Comparison of ENCODE assay signal across 14 cellular contexts in the genomic region with DNA sequence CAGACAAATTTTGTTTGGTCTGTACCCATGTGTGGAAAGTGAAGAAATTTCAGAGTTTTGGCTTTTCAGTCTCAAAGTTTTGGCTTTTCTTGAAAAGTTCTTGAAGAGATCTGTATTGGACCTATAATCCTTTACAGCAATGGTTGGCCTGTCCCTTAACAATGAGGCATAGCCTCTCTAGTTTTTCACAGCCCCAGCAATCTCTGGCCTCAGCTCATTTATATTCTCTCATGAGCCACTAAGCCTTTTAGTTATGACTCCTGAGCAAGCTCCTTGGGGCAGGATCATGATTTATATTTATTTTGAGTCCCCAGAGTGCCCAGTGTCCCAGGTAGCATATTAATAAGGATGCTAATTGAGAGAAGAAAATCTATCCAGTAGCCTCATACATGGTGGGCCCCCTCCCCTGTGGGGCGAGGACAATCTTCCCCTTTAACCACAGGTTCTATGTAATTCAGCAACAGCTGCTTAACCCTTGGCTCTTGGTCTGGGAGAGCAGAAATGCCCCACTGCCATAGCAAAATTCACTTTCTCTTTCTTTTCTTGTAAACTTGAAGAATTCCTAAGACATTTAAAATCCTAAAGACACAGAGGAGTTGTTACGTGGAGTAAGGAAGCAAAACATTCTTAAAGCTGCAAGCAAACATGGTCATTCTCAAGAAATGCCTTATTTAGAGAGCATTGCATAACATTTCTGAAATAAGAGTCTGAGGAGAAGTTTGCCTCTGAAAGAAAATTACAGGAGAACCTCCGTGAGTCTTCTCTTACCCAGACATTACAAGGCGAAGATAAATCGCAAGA. TPM values are rescaled to one million over a fixed set of nuclear protein-coding genes. Genes with fewer than 3 reads are reported as not detected.
DNase-seq lines count a peak whose midpoint lies in the region; ATAC-seq and TF ChIP-seq lines count a peak whose summit lies in the region.
"Had no signal": no experiment of that assay in that cellular context is flagged by ENCODE, and none has a peak within 500 bp of the region (broad histone marks: within the 10 kb centered on the region; RNA-seq: fewer than 3 reads in every experiment).

No MANE protein-coding gene starts in this region.

- TF ChIP-seq CTCF in ascending aorta (IDR thresholded peaks at IDR 0.05) (no peak), stomach (IDR thresholded peaks at IDR 0.05) (no peak)

- H3K27me3 ChIP-seq in ascending aorta: no peaks in the 10 kb centered on the region
- no peaks in the 10 kb centered on the region for H3K27me3 ChIP-seq in stomach

- H3K27ac ChIP-seq in ascending aorta (peak overlapping the region; percentile 82 to 87), stomach (peak overlapping the region in 3 of 5 donors; percentile 25 to 64 (median 62))

- no peaks in the 10 kb centered on the region for H3K9me3 ChIP-seq in ascending aorta
- no peaks in the 10 kb centered on the region for H3K9me3 ChIP-seq in stomach

- TF ChIP-seq POLR2A in stomach (IDR thresholded peaks at IDR 0.05): no peak

- H3K4me3 ChIP-seq in ascending aorta (peak overlapping the region in 1 of 2 donors; percentile 37), stomach (no peak overlapping the region)
- H3K4me3 ChIP-seq: lung had no signal

- intact Hi-C loops in ascending aorta (cut with DNase I): loop anchor here (2.0 to 10.0 kb wide), 3 partner anchors 147 to 1043 kb away; a partner anchor contains a TSS
- intact Hi-C loops in stomach (cut with DNase I; ENCODE audit: low total_unique reads): no loop called here

- TF ChIP-seq EP300 in stomach (IDR thresholded peaks at IDR 0.05): no peak

- DNase-seq in M059J (ENCODE audit: low read depth) (peak; percentile 50), ascending aorta (ENCODE audit: low spot score in 2 of 2) (no peak), hepatic stellate cell (ENCODE audit: low spot score) (peak; percentile 24), stomach (no peak), germinal center (ENCODE audit: low spot score) (no peak), 8988T (no peak)
- no peak for DNase-seq in stimulated activated naive CD8-positive, alpha-beta T cell treated with anti-CD3 and anti-CD28 coated beads, Interleukin-15, Interleukin-2, amounts not matched to agents 100 U/mL and 50 U/mL, for 24 hours
- DNase-seq: activated CD8-positive, alpha-beta T cell treated with anti-CD3 and anti-CD28 coated beads, Interleukin-2, amount 10 ng/mL, durations not matched to agents 7 days and 5 days; activated naive CD4-positive, alpha-beta T cell treated with anti-CD3 and anti-CD28 coated beads for 36 hours; head of caudate nucleus; NCI-H2171; occipital lobe; stimulated activated CD4-positive, alpha-beta T cell treated with anti-CD3 and anti-CD28 coated beads, Interleukin-4, amount 100 ng/mL, for 24 hours had no signal

- WGBS in stomach, 5 donors: 65 to 85% (median 83%) methylated on average over 5 of the region's 5 CpGs

- ATAC-seq in stimulated activated naive CD8-positive, alpha-beta T cell treated with anti-CD3 and anti-CD28 coated beads, Interleukin-15, Interleukin-2, amounts not matched to agents 100 U/mL and 50 U/mL, for 24 hours: no peak
- ATAC-seq: activated CD8-positive, alpha-beta T cell treated with anti-CD3 and anti-CD28 coated beads, Interleukin-2, amount 10 ng/mL, durations not matched to agents 7 days and 5 days had no signal

- H3K4me1 ChIP-seq in ascending aorta (peaks cover 17 to 52% of the 10 kb centered on the region in 2 donors), stomach (peaks cover 0 to 30% (median 7%) of the 10 kb centered on the region in 4 donors)

- H3K36me3 ChIP-seq in ascending aorta (no peaks in the 10 kb centered on the region), stomach (no peaks in the 10 kb centered on the region)

RNA-seq across cellular contexts. Expression of a gene that starts 6.3 kb away (rescaled TPM):
- 7.6 and 9.7 TPM in 2 replicates for total RNA-seq in M059J (2014; rRNA removed; shearing (Covaris generic))
- 2.1 TPM for total RNA-seq in ascending aorta
- 1 to 10 TPM in 3 of 5 donors, not detected in 2; 1.8 to 3.1 (median 2.2) TPM for total RNA-seq in stomach
- polyA plus RNA-seq in stomach: 1 to 10 TPM in 1 of 3 donors, under 1 TPM in 1, not detected in 1; 0.31 to 1.5 TPM
- total RNA-seq: activated CD8-positive, alpha-beta T cell treated with anti-CD3 and anti-CD28 coated beads, Interleukin-2, amount 10 ng/mL, durations not matched to agents 7 days and 5 days; activated naive CD4-positive, alpha-beta T cell treated with anti-CD3 and anti-CD28 coated beads for 36 hours had no signal

Comparison
In these comparisons a context has a peak if more than half of its experiments do, and no peak if none do; other contexts are left out.
1. DNase-seq: peak in M059J (single experiment) and hepatic stellate cell (single experiment); none in ascending aorta (0 of 2), stomach (single experiment), stimulated activated naive CD8-positive, alpha-beta T cell treated with anti-CD3 and anti-CD28 coated beads, Interleukin-15, Interleukin-2, amounts not matched to agents 100 U/mL and 50 U/mL, for 24 hours (single experiment), germinal center (single experiment) and 8988T (single experiment).